1 cellular context compared by ENCODE assay signal in the genomic region with DNA sequence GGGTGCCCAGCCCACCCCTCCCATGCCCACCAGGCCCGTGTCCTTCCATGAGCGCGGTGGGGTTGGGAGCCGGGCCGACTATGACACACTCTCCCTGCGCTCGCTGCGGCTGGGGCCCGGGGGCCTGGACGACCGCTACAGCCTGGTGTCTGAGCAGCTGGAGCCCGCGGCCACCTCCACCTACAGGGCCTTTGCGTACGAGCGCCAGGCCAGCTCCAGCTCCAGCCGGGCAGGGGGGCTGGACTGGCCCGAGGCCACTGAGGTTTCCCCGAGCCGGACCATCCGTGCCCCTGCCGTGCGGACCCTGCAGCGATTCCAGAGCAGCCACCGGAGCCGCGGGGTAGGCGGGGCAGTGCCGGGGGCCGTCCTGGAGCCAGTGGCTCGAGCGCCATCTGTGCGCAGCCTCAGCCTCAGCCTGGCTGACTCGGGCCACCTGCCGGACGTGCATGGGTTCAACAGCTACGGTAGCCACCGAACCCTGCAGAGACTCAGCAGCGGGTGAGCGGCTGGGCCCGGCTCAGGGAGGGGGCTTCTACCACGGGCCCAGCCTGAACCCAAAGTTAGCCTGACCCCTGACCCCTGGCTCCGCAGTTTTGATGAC.
TF ChIP-seq lines count a peak whose summit lies in the region.

No MANE protein-coding gene starts in this region.

TF ChIP-seq in HepG2, 621 proteins besides CTCF, POLR2A, EP300 and RAD21 (continued from another document and continues in another):
- TF ChIP-seq, protein P1, sequence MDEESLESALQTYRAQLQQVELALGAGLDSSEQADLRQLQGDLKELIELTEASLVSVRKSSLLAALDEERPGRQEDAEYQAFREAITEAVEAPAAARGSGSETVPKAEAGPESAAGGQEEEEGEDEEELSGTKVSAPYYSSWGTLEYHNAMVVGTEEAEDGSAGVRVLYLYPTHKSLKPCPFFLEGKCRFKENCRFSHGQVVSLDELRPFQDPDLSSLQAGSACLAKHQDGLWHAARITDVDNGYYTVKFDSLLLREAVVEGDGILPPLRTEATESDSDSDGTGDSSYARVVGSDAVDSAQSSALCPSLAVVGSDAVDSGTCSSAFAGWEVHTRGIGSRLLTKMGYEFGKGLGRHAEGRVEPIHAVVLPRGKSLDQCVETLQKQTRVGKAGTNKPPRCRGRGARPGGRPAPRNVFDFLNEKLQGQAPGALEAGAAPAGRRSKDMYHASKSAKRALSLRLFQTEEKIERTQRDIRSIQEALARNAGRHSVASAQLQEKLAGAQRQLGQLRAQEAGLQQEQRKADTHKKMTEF (CRISPR knock-in tag; IDR thresholded peaks at IDR 0.05) = peak; percentile 84
- TF ChIP-seq SAP130 (CRISPR knock-in tag; IDR thresholded peaks at IDR 0.05; ENCODE audit: low read depth) = peak; percentile 62; the same call in 1 of the 2 replicates
- TF ChIP-seq, protein P2, sequence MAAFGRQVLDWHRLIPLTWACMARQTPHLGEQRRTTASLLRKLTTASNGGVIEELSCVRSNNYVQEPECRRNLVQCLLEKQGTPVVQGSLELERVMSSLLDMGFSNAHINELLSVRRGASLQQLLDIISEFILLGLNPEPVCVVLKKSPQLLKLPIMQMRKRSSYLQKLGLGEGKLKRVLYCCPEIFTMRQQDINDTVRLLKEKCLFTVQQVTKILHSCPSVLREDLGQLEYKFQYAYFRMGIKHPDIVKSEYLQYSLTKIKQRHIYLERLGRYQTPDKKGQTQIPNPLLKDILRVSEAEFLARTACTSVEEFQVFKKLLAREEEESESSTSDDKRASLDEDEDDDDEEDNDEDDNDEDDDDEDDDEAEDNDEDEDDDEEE (CRISPR knock-in tag; IDR thresholded peaks at IDR 0.05) = peak; percentile 52; the same call in 1 of the 2 replicates
- TF ChIP-seq PTBP1 (IDR thresholded peaks at IDR 0.05; ENCODE audit: low read depth, low read length, poor library complexity, severe bottlenecking) = no peak
- TF ChIP-seq, protein P3, sequence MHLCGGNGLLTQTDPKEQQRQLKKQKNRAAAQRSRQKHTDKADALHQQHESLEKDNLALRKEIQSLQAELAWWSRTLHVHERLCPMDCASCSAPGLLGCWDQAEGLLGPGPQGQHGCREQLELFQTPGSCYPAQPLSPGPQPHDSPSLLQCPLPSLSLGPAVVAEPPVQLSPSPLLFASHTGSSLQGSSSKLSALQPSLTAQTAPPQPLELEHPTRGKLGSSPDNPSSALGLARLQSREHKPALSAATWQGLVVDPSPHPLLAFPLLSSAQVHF (CRISPR knock-in tag; IDR thresholded peaks at IDR 0.05) = no peak
- 0 out of 2 replicates have a peak, but pooled peaks have one; percentile 15 for TF ChIP-seq ESRRA (CRISPR knock-in tag; IDR thresholded peaks at IDR 0.05; ENCODE audit: low read depth)
- peak; percentile 82 for TF ChIP-seq HNRNPLL (IDR thresholded peaks at IDR 0.05; ENCODE audit: low read depth, low read length, poor library complexity, severe bottlenecking)
- TF ChIP-seq MIER2 (CRISPR knock-in tag; IDR thresholded peaks at IDR 0.05) = no peak
- TF ChIP-seq ZNF263 (CRISPR knock-in tag; IDR thresholded peaks at IDR 0.05) = 0 out of 2 replicates have a peak, but pooled peaks have one; percentile 14
- TF ChIP-seq AGO2 (optimal IDR thresholded peaks at IDR 0.05; ENCODE audit: low read depth, low read length) = no peak
- peak; percentile 60 for TF ChIP-seq ASH2L (IDR thresholded peaks at IDR 0.05; ENCODE audit: insufficient read length, low read depth, low read length)
- TF ChIP-seq MAZ (IDR thresholded peaks at IDR 0.05; ENCODE audit: borderline replicate concordance, low read depth, low read length) = no peak
- peak; percentile 86 for TF ChIP-seq MAZ (CRISPR knock-in tag; IDR thresholded peaks at IDR 0.05; ENCODE audit: low read depth)
- TF ChIP-seq, protein P4, sequence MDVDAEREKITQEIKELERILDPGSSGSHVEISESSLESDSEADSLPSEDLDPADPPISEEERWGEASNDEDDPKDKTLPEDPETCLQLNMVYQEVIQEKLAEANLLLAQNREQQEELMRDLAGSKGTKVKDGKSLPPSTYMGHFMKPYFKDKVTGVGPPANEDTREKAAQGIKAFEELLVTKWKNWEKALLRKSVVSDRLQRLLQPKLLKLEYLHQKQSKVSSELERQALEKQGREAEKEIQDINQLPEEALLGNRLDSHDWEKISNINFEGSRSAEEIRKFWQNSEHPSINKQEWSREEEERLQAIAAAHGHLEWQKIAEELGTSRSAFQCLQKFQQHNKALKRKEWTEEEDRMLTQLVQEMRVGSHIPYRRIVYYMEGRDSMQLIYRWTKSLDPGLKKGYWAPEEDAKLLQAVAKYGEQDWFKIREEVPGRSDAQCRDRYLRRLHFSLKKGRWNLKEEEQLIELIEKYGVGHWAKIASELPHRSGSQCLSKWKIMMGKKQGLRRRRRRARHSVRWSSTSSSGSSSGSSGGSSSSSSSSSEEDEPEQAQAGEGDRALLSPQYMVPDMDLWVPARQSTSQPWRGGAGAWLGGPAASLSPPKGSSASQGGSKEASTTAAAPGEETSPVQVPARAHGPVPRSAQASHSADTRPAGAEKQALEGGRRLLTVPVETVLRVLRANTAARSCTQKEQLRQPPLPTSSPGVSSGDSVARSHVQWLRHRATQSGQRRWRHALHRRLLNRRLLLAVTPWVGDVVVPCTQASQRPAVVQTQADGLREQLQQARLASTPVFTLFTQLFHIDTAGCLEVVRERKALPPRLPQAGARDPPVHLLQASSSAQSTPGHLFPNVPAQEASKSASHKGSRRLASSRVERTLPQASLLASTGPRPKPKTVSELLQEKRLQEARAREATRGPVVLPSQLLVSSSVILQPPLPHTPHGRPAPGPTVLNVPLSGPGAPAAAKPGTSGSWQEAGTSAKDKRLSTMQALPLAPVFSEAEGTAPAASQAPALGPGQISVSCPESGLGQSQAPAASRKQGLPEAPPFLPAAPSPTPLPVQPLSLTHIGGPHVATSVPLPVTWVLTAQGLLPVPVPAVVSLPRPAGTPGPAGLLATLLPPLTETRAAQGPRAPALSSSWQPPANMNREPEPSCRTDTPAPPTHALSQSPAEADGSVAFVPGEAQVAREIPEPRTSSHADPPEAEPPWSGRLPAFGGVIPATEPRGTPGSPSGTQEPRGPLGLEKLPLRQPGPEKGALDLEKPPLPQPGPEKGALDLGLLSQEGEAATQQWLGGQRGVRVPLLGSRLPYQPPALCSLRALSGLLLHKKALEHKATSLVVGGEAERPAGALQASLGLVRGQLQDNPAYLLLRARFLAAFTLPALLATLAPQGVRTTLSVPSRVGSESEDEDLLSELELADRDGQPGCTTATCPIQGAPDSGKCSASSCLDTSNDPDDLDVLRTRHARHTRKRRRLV (CRISPR knock-in tag; IDR thresholded peaks at IDR 0.05) = 0 out of 2 replicates have a peak, but pooled peaks have one; percentile 48
- 0 out of 2 replicates have a peak, but pooled peaks have one; percentile 28 for TF ChIP-seq ZNF839 (CRISPR knock-in tag; IDR thresholded peaks at IDR 0.05; ENCODE audit: borderline replicate concordance)
- TF ChIP-seq, protein P5, sequence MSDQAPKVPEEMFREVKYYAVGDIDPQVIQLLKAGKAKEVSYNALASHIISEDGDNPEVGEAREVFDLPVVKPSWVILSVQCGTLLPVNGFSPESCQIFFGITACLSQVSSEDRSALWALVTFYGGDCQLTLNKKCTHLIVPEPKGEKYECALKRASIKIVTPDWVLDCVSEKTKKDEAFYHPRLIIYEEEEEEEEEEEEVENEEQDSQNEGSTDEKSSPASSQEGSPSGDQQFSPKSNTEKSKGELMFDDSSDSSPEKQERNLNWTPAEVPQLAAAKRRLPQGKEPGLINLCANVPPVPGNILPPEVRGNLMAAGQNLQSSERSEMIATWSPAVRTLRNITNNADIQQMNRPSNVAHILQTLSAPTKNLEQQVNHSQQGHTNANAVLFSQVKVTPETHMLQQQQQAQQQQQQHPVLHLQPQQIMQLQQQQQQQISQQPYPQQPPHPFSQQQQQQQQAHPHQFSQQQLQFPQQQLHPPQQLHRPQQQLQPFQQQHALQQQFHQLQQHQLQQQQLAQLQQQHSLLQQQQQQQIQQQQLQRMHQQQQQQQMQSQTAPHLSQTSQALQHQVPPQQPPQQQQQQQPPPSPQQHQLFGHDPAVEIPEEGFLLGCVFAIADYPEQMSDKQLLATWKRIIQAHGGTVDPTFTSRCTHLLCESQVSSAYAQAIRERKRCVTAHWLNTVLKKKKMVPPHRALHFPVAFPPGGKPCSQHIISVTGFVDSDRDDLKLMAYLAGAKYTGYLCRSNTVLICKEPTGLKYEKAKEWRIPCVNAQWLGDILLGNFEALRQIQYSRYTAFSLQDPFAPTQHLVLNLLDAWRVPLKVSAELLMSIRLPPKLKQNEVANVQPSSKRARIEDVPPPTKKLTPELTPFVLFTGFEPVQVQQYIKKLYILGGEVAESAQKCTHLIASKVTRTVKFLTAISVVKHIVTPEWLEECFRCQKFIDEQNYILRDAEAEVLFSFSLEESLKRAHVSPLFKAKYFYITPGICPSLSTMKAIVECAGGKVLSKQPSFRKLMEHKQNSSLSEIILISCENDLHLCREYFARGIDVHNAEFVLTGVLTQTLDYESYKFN (CRISPR knock-in tag; conservative IDR thresholded peaks at IDR 0.05) = peak; percentile 28; the same call in 1 of the 2 replicates
- 0 out of 2 replicates have a peak, but pooled peaks have one; percentile 41 for TF ChIP-seq ZNF850 (CRISPR knock-in tag; conservative IDR thresholded peaks at IDR 0.05)
- TF ChIP-seq MXD4 (CRISPR knock-in tag; IDR thresholded peaks at IDR 0.05) = peak; percentile 22; the same call in 1 of the 2 replicates
- TF ChIP-seq, protein P6, sequence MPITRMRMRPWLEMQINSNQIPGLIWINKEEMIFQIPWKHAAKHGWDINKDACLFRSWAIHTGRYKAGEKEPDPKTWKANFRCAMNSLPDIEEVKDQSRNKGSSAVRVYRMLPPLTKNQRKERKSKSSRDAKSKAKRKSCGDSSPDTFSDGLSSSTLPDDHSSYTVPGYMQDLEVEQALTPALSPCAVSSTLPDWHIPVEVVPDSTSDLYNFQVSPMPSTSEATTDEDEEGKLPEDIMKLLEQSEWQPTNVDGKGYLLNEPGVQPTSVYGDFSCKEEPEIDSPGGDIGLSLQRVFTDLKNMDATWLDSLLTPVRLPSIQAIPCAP (CRISPR knock-in tag; IDR thresholded peaks at IDR 0.05; ENCODE audit: low read depth) = no peak
- TF ChIP-seq THAP11 (CRISPR knock-in tag; IDR thresholded peaks at IDR 0.05) = peak; percentile 58
- TF ChIP-seq, protein P7, sequence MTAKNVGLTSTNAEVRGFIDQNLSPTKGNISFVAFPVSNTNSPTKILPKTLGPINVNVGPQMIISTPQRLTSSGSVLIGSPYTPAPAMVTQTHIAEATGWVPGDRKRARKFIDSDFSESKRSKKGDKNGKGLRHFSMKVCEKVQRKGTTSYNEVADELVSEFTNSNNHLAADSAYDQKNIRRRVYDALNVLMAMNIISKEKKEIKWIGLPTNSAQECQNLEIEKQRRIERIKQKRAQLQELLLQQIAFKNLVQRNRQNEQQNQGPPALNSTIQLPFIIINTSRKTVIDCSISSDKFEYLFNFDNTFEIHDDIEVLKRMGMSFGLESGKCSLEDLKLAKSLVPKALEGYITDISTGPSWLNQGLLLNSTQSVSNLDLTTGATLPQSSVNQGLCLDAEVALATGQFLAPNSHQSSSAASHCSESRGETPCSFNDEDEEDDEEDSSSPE (CRISPR knock-in tag; IDR thresholded peaks at IDR 0.05) = 0 out of 2 replicates have a peak, but pooled peaks have one; percentile 26
- TF ChIP-seq, protein P8, sequence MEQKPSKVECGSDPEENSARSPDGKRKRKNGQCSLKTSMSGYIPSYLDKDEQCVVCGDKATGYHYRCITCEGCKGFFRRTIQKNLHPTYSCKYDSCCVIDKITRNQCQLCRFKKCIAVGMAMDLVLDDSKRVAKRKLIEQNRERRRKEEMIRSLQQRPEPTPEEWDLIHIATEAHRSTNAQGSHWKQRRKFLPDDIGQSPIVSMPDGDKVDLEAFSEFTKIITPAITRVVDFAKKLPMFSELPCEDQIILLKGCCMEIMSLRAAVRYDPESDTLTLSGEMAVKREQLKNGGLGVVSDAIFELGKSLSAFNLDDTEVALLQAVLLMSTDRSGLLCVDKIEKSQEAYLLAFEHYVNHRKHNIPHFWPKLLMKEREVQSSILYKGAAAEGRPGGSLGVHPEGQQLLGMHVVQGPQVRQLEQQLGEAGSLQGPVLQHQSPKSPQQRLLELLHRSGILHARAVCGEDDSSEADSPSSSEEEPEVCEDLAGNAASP (CRISPR knock-in tag; IDR thresholded peaks at IDR 0.05; ENCODE audit: borderline replicate concordance) = 0 out of 2 replicates have a peak, but pooled peaks have one; percentile 8
- TF ChIP-seq PPARG (CRISPR knock-in tag; conservative IDR thresholded peaks at IDR 0.05) = 0 out of 2 replicates have a peak, but pooled peaks have one; percentile 11
- peak; percentile 62; the same call in 1 of the 2 replicates for TF ChIP-seq HOXD1 (CRISPR knock-in tag; IDR thresholded peaks at IDR 0.05)
- TF ChIP-seq, protein P9, sequence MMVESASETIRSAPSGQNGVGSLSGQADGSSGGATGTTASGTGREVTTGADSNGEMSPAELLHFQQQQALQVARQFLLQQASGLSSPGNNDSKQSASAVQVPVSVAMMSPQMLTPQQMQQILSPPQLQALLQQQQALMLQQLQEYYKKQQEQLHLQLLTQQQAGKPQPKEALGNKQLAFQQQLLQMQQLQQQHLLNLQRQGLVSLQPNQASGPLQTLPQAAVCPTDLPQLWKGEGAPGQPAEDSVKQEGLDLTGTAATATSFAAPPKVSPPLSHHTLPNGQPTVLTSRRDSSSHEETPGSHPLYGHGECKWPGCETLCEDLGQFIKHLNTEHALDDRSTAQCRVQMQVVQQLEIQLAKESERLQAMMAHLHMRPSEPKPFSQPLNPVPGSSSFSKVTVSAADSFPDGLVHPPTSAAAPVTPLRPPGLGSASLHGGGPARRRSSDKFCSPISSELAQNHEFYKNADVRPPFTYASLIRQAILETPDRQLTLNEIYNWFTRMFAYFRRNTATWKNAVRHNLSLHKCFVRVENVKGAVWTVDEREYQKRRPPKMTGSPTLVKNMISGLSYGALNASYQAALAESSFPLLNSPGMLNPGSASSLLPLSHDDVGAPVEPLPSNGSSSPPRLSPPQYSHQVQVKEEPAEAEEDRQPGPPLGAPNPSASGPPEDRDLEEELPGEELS (CRISPR knock-in tag; IDR thresholded peaks at IDR 0.05) = 0 out of 2 replicates have a peak, but pooled peaks have one; percentile 10
- 0 out of 2 replicates have a peak, but pooled peaks have one; percentile 42 for TF ChIP-seq ATF7-NPFF (CRISPR knock-in tag; IDR thresholded peaks at IDR 0.05; ENCODE audit: low read depth)
- TF ChIP-seq KAT2B (IDR thresholded peaks at IDR 0.05; ENCODE audit: borderline replicate concordance, low read depth, low read length) = no peak
- TF ChIP-seq SPEN (CRISPR knock-in tag; IDR thresholded peaks at IDR 0.05; ENCODE audit: low read depth) = peak; percentile 40; the same call in 1 of the 2 replicates
- peak; percentile 76; the same call in 1 of the 2 replicates for TF ChIP-seq ZMYM4 (CRISPR knock-in tag; IDR thresholded peaks at IDR 0.05)
- TF ChIP-seq ZBTB7A (CRISPR knock-in tag; IDR thresholded peaks at IDR 0.05) = peak; percentile 7; the same call in 1 of the 2 replicates
- TF ChIP-seq, protein P10, sequence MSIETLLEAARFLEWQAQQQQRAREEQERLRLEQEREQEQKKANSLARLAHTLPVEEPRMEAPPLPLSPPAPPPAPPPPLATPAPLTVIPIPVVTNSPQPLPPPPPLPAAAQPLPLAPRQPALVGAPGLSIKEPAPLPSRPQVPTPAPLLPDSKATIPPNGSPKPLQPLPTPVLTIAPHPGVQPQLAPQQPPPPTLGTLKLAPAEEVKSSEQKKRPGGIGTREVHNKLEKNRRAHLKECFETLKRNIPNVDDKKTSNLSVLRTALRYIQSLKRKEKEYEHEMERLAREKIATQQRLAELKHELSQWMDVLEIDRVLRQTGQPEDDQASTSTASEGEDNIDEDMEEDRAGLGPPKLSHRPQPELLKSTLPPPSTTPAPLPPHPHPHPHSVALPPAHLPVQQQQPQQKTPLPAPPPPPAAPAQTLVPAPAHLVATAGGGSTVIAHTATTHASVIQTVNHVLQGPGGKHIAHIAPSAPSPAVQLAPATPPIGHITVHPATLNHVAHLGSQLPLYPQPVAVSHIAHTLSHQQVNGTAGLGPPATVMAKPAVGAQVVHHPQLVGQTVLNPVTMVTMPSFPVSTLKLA (IDR thresholded peaks at IDR 0.05) = no peak
- TF ChIP-seq STAG1 (CRISPR knock-in tag; IDR thresholded peaks at IDR 0.05) = peak; percentile 80
- 0 out of 2 replicates have a peak, but pooled peaks have one; percentile 42 for TF ChIP-seq MIER3 (CRISPR knock-in tag; IDR thresholded peaks at IDR 0.05; ENCODE audit: borderline replicate concordance)
- TF ChIP-seq POGZ (CRISPR knock-in tag; IDR thresholded peaks at IDR 0.05) = peak; percentile 37; the same call in 1 of the 2 replicates
